ENCODE assay signal across 2 cellular contexts in genomic region chr3:100438623-100438974, GRCh38.
TF ChIP-seq lines count a peak whose summit lies in the region.

No MANE protein-coding gene starts in this region.

TF ChIP-seq in IMR-90, 13 proteins besides CTCF, POLR2A, EP300 and RAD21:
- no peak for TF ChIP-seq CHD1 (IDR thresholded peaks at IDR 0.05; ENCODE audit: low read depth, low read length)
- no peak for TF ChIP-seq RCOR1 (IDR thresholded peaks at IDR 0.05; ENCODE audit: insufficient replicate concordance, low read length)

TF ChIP-seq in K562, 482 proteins besides CTCF, POLR2A, EP300 and RAD21:
- no peak for TF ChIP-seq BCOR (IDR thresholded peaks at IDR 0.05)
